In genomic region chr12:95203477-95203843, GRCh38 we compare ENCODE assay signal across 2 cellular contexts.
TF ChIP-seq lines count a peak whose summit lies in the region.

No MANE protein-coding gene starts in this region.

TF ChIP-seq in GM23338, 12 proteins besides CTCF, POLR2A, EP300 and RAD21:
- TF ChIP-seq NANOG (IDR thresholded peaks at IDR 0.05; ENCODE audit: borderline replicate concordance) (no peak), STAT1 (IDR thresholded peaks at IDR 0.05; ENCODE audit: unreplicated experiment) (no peak), ZNF462 (CRISPR knock-in tag; IDR thresholded peaks at IDR 0.05) (no peak), EZH2 (IDR thresholded peaks at IDR 0.05; ENCODE audit: low read depth, unreplicated experiment) (no peak), EZH2phosphoT487 (IDR thresholded peaks at IDR 0.05; ENCODE audit: unreplicated experiment) (no peak), ZNF114 (CRISPR knock-in tag; IDR thresholded peaks at IDR 0.05) (no peak)
- TF ChIP-seq, protein P1, sequence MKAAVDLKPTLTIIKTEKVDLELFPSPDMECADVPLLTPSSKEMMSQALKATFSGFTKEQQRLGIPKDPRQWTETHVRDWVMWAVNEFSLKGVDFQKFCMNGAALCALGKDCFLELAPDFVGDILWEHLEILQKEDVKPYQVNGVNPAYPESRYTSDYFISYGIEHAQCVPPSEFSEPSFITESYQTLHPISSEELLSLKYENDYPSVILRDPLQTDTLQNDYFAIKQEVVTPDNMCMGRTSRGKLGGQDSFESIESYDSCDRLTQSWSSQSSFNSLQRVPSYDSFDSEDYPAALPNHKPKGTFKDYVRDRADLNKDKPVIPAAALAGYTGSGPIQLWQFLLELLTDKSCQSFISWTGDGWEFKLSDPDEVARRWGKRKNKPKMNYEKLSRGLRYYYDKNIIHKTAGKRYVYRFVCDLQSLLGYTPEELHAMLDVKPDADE (IDR thresholded peaks at IDR 0.05): no peak
TF ChIP-seq in GM23338: peak in this region for 0.

TF ChIP-seq in GM12891, 5 proteins besides CTCF, POLR2A, EP300 and RAD21:
- TF ChIP-seq POU2F2 (IDR thresholded peaks at IDR 0.05; ENCODE audit: low read depth, low read length) (no peak), POLR2AphosphoS5 (IDR thresholded peaks at IDR 0.05; ENCODE audit: low read depth, low read length) (no peak), TAF1 (IDR thresholded peaks at IDR 0.05; ENCODE audit: low read depth, low read length) (no peak), SPI1 (IDR thresholded peaks at IDR 0.05; ENCODE audit: low read depth, low read length) (no peak), PAX5 (IDR thresholded peaks at IDR 0.05; ENCODE audit: insufficient read depth, low read length, severe bottlenecking) (no peak)
